ENCODE assay signal across 19 cellular contexts in genomic region chr2:36137612-36138011, GRCh38.
DNase-seq lines count a peak whose midpoint lies in the region; ATAC-seq and TF ChIP-seq lines count a peak whose summit lies in the region.
"Had no signal": no experiment of that assay in that cellular context is flagged by ENCODE, and none has a peak within 500 bp of the region (broad histone marks: within the 10 kb centered on the region; RNA-seq: fewer than 3 reads in every experiment).

No MANE protein-coding gene starts in this region.

- no TSS peak for BruUV-seq in PC-3 (replicated peaks; lab: Mats Ljungman, UMichigan)

- POLR2A ChIA-PET in activated CD8-positive, alpha-beta T cell treated with anti-CD3 and anti-CD28 coated beads, Interleukin-2, amount 10 ng/mL, durations not matched to agents 7 days and 5 days (lab: Charles Lee) = no interaction called here
- POLR2A ChIA-PET in activated CD8-positive, alpha-beta T cell treated with anti-CD3 and anti-CD28 coated beads for 36 hours (lab: Charles Lee) = interaction anchor here (1.2 kb wide), 1 partner anchor 109 kb away, joined by 3 read pairs; no protein-coding TSS in a partner anchor
- POLR2A ChIA-PET in PC-3 (lab: Charles Lee; ENCODE audit: unreplicated experiment) = no interaction called here

- H3K27me3 Mint-ChIP-seq in activated CD8-positive, alpha-beta T cell treated with anti-CD3 and anti-CD28 coated beads, Interleukin-2, amount 10 ng/mL, durations not matched to agents 7 days and 5 days (ENCODE audit: low read depth) = no peaks in the 10 kb centered on the region
- H3K27me3 Mint-ChIP-seq in activated CD8-positive, alpha-beta T cell treated with anti-CD3 and anti-CD28 coated beads for 36 hours = peaks cover 1% of the 10 kb centered on the region
- no peaks in the 10 kb centered on the region for H3K27me3 Mint-ChIP-seq in activated T-helper 17 cell treated with anti-CD3 and anti-CD28 coated beads, Interleukin-2, amount 50 U/mL, for 72 hours

- no peak overlapping the region for H3K9ac ChIP-seq in PC-3 (ENCODE audit: low read length)

- peak; percentile 71 for ATAC-seq in activated CD8-positive, alpha-beta T cell treated with anti-CD3 and anti-CD28 coated beads, Interleukin-2, amount 10 ng/mL, durations not matched to agents 7 days and 5 days
- no peak for ATAC-seq in activated CD8-positive, alpha-beta T cell treated with anti-CD3 and anti-CD28 coated beads for 36 hours
- ATAC-seq in activated T-helper 17 cell treated with anti-CD3 and anti-CD28 coated beads, Interleukin-2, amount 50 U/mL, for 72 hours (replicated peaks) = peak; percentile 28
- peak; percentile 82 for ATAC-seq in stimulated activated effector memory CD8-positive, alpha-beta T cell treated with anti-CD3 and anti-CD28 coated beads, Interleukin-12 subunit alpha, Interleukin-12 subunit beta, amount 100 ng/mL, for 72 hours
- ATAC-seq in GM18502 (IDR thresholded peaks at IDR 0.05; ENCODE audit: poor library complexity, unreplicated experiment) (no peak), PC-3 (no peak)
- ATAC-seq: GM23338 had no signal

- no peak for TF ChIP-seq CTCF in activated CD8-positive, alpha-beta T cell treated with anti-CD3 and anti-CD28 coated beads for 36 hours (IDR thresholded peaks at IDR 0.05)
- no peak for TF ChIP-seq CTCF in PC-3 (conservative IDR thresholded peaks at IDR 0.05; ENCODE audit: low read depth, low read length)

- H3K9me2 ChIP-seq in PC-3 (replicated peaks; ENCODE audit: low read length) = no peaks in the 10 kb centered on the region

- CTCF ChIA-PET in activated CD8-positive, alpha-beta T cell treated with anti-CD3 and anti-CD28 coated beads, Interleukin-2, amount 10 ng/mL, durations not matched to agents 7 days and 5 days (lab: Charles Lee) = no interaction called here
- CTCF ChIA-PET in activated CD8-positive, alpha-beta T cell treated with anti-CD3 and anti-CD28 coated beads for 36 hours (lab: Charles Lee) = no interaction called here
- CTCF ChIA-PET in PC-3 (lab: Charles Lee) = no interaction called here

- H3K4me3 ChIP-seq in PC-3 (ENCODE audit: low read length) = no peak overlapping the region
- H3K4me3 ChIP-seq: GM23338, HAP-1 had no signal

- no peaks in the 10 kb centered on the region for H3K4me1 ChIP-seq in PC-3 (ENCODE audit: insufficient read depth, low read length)
- H3K4me1 ChIP-seq: HAP-1 had no signal

- H3F3A ChIP-seq in PC-3 (ENCODE audit: low read length, unreplicated experiment) = no peaks in the 10 kb centered on the region

- intact Hi-C loops in activated CD8-positive, alpha-beta T cell treated with anti-CD3 and anti-CD28 coated beads for 36 hours (cut with micrococcal nuclease) = no loop called here
- intact Hi-C loops in PC-3 (cut with micrococcal nuclease) = no loop called here

- no peak overlapping the region for H3K27ac Mint-ChIP-seq in activated CD8-positive, alpha-beta T cell treated with anti-CD3 and anti-CD28 coated beads, Interleukin-2, amount 10 ng/mL, durations not matched to agents 7 days and 5 days
- H3K27ac Mint-ChIP-seq in activated CD8-positive, alpha-beta T cell treated with anti-CD3 and anti-CD28 coated beads for 36 hours = no peak overlapping the region
- no peak overlapping the region for H3K27ac Mint-ChIP-seq in activated T-helper 17 cell treated with anti-CD3 and anti-CD28 coated beads, Interleukin-2, amount 50 U/mL, for 72 hours
- H3K27ac Mint-ChIP-seq in stimulated activated effector memory CD8-positive, alpha-beta T cell treated with anti-CD3 and anti-CD28 coated beads, Interleukin-12 subunit alpha, Interleukin-12 subunit beta, amount 100 ng/mL, for 72 hours = no peak overlapping the region
- H3K27ac Mint-ChIP-seq: GM23338 had no signal

- H3K9me3 Mint-ChIP-seq in activated CD8-positive, alpha-beta T cell treated with anti-CD3 and anti-CD28 coated beads, Interleukin-2, amount 10 ng/mL, durations not matched to agents 7 days and 5 days (ENCODE audit: insufficient read depth) = peaks cover 5% of the 10 kb centered on the region
- no peaks in the 10 kb centered on the region for H3K9me3 Mint-ChIP-seq in activated CD8-positive, alpha-beta T cell treated with anti-CD3 and anti-CD28 coated beads for 36 hours
- no peaks in the 10 kb centered on the region for H3K9me3 Mint-ChIP-seq in activated T-helper 17 cell treated with anti-CD3 and anti-CD28 coated beads, Interleukin-2, amount 50 U/mL, for 72 hours
- no peaks in the 10 kb centered on the region for H3K9me3 Mint-ChIP-seq in stimulated activated effector memory CD8-positive, alpha-beta T cell treated with anti-CD3 and anti-CD28 coated beads, Interleukin-12 subunit alpha, Interleukin-12 subunit beta, amount 100 ng/mL, for 72 hours
- H3K9me3 Mint-ChIP-seq: GM23338 had no signal

- no peaks in the 10 kb centered on the region for H3K9me3 ChIP-seq in PC-3 (ENCODE audit: low read length)
- H3K9me3 ChIP-seq: HAP-1 had no signal

- no peak overlapping the region for H2AFZ ChIP-seq in PC-3 (ENCODE audit: low read length)
- H2AFZ ChIP-seq: GM23338 had no signal

- no peaks in the 10 kb centered on the region for H4K20me1 ChIP-seq in PC-3 (ENCODE audit: low read length)

- peaks cover 20% of the 10 kb centered on the region; the same call in 1 of the 2 replicates for H3K27me3 ChIP-seq in PC-3 (ENCODE audit: low read length)

- no peak overlapping the region for H3K4me3 Mint-ChIP-seq in activated CD8-positive, alpha-beta T cell treated with anti-CD3 and anti-CD28 coated beads, Interleukin-2, amount 10 ng/mL, durations not matched to agents 7 days and 5 days
- H3K4me3 Mint-ChIP-seq in activated CD8-positive, alpha-beta T cell treated with anti-CD3 and anti-CD28 coated beads for 36 hours = no peak overlapping the region
- no peak overlapping the region for H3K4me3 Mint-ChIP-seq in activated T-helper 17 cell treated with anti-CD3 and anti-CD28 coated beads, Interleukin-2, amount 50 U/mL, for 72 hours
- no peak overlapping the region for H3K4me3 Mint-ChIP-seq in stimulated activated effector memory CD8-positive, alpha-beta T cell treated with anti-CD3 and anti-CD28 coated beads, Interleukin-12 subunit alpha, Interleukin-12 subunit beta, amount 100 ng/mL, for 72 hours
- H3K4me3 Mint-ChIP-seq: GM23338 had no signal

- no peak overlapping the region for H3K27ac ChIP-seq in PC-3 (ENCODE audit: low read length)

- H3K36me3 Mint-ChIP-seq in activated CD8-positive, alpha-beta T cell treated with anti-CD3 and anti-CD28 coated beads, Interleukin-2, amount 10 ng/mL, durations not matched to agents 7 days and 5 days (ENCODE audit: low read depth) = no peaks in the 10 kb centered on the region
- no peaks in the 10 kb centered on the region for H3K36me3 Mint-ChIP-seq in activated CD8-positive, alpha-beta T cell treated with anti-CD3 and anti-CD28 coated beads for 36 hours (ENCODE audit: low read depth)
- no peaks in the 10 kb centered on the region for H3K36me3 Mint-ChIP-seq in activated T-helper 17 cell treated with anti-CD3 and anti-CD28 coated beads, Interleukin-2, amount 50 U/mL, for 72 hours (ENCODE audit: low read depth)
- no peaks in the 10 kb centered on the region for H3K36me3 Mint-ChIP-seq in stimulated activated effector memory CD8-positive, alpha-beta T cell treated with anti-CD3 and anti-CD28 coated beads, Interleukin-12 subunit alpha, Interleukin-12 subunit beta, amount 100 ng/mL, for 72 hours

- H3K79me2 ChIP-seq in PC-3 (ENCODE audit: low read length) = no peaks in the 10 kb centered on the region

- no peak overlapping the region for H3K4me2 ChIP-seq in PC-3 (ENCODE audit: low read length)
- H3K4me2 ChIP-seq: GM23338 had no signal

- DNase-seq in activated CD8-positive, alpha-beta T cell treated with anti-CD3 and anti-CD28 coated beads, Interleukin-2, amount 10 ng/mL, durations not matched to agents 7 days and 5 days = peak; percentile 37
- no peak for DNase-seq in activated CD8-positive, alpha-beta T cell treated with anti-CD3 and anti-CD28 coated beads for 36 hours
- DNase-seq in KG1 (lab: John Stamatoyannopoulos, UW) (peak; percentile 8), cortex of kidney (lab: John Stamatoyannopoulos, UW) (no peak), PC-3 (no peak)
- DNase-seq in stimulated activated effector memory CD8-positive, alpha-beta T cell treated with anti-CD3 and anti-CD28 coated beads, Interleukin-12 subunit alpha, Interleukin-12 subunit beta, amount 100 ng/mL, for 72 hours (ENCODE audit: low spot score in 2 of 2) = no peak
- DNase-seq: DMS79, KBM-7, NCI-H1048, NCI-H1436, NCI-H187 treated with DMSO at 0.1 percent for 48 hours, NCI-H2107, NCI-H446 treated with DMSO at 0.1 percent for 48 hours, NCI-H526 treated with DMSO at 0.1 percent for 48 hours, Right ventricle myocardium superior had no signal

- no peaks in the 10 kb centered on the region for H3K36me3 ChIP-seq in PC-3 (ENCODE audit: low read depth, low read length)
- H3K36me3 ChIP-seq: HAP-1 had no signal

- H3K4me1 Mint-ChIP-seq in activated CD8-positive, alpha-beta T cell treated with anti-CD3 and anti-CD28 coated beads, Interleukin-2, amount 10 ng/mL, durations not matched to agents 7 days and 5 days (ENCODE audit: low read depth) = peaks cover 20% of the 10 kb centered on the region
- H3K4me1 Mint-ChIP-seq in activated CD8-positive, alpha-beta T cell treated with anti-CD3 and anti-CD28 coated beads for 36 hours (ENCODE audit: low read depth) = peaks cover 8% of the 10 kb centered on the region
- peaks cover 5% of the 10 kb centered on the region for H3K4me1 Mint-ChIP-seq in activated T-helper 17 cell treated with anti-CD3 and anti-CD28 coated beads, Interleukin-2, amount 50 U/mL, for 72 hours
- H3K4me1 Mint-ChIP-seq in stimulated activated effector memory CD8-positive, alpha-beta T cell treated with anti-CD3 and anti-CD28 coated beads, Interleukin-12 subunit alpha, Interleukin-12 subunit beta, amount 100 ng/mL, for 72 hours = peaks cover 22% of the 10 kb centered on the region
- H3K4me1 Mint-ChIP-seq: GM23338 had no signal

Comparison
In these comparisons a context has a peak if more than half of its experiments do, and no peak if none do; other contexts are left out.
1. ATAC-seq: peak in activated CD8-positive, alpha-beta T cell treated with anti-CD3 and anti-CD28 coated beads, Interleukin-2, amount 10 ng/mL, durations not matched to agents 7 days and 5 days (single experiment), activated T-helper 17 cell treated with anti-CD3 and anti-CD28 coated beads, Interleukin-2, amount 50 U/mL, for 72 hours (single experiment) and stimulated activated effector memory CD8-positive, alpha-beta T cell treated with anti-CD3 and anti-CD28 coated beads, Interleukin-12 subunit alpha, Interleukin-12 subunit beta, amount 100 ng/mL, for 72 hours (single experiment); none in activated CD8-positive, alpha-beta T cell treated with anti-CD3 and anti-CD28 coated beads for 36 hours (single experiment), GM18502 (single experiment) and PC-3 (single experiment).
2. DNase-seq: peak in activated CD8-positive, alpha-beta T cell treated with anti-CD3 and anti-CD28 coated beads, Interleukin-2, amount 10 ng/mL, durations not matched to agents 7 days and 5 days (single experiment) and KG1 (single experiment); none in activated CD8-positive, alpha-beta T cell treated with anti-CD3 and anti-CD28 coated beads for 36 hours (single experiment), stimulated activated effector memory CD8-positive, alpha-beta T cell treated with anti-CD3 and anti-CD28 coated beads, Interleukin-12 subunit alpha, Interleukin-12 subunit beta, amount 100 ng/mL, for 72 hours (0 of 2), cortex of kidney (single experiment) and PC-3 (single experiment).